ENCODE assay signal across 1 cellular context in genomic region chr3:49723631-49724551, GRCh38.
TF ChIP-seq lines count a peak whose summit lies in the region.

GMPPB (minus strand) TSS chr3:49723951; CDS start chr3:49723726, 225 bp downstream.

TF ChIP-seq in HepG2, 621 proteins besides CTCF, POLR2A, EP300 and RAD21 (continued from another document and continues in another):
- TF ChIP-seq, protein P1, sequence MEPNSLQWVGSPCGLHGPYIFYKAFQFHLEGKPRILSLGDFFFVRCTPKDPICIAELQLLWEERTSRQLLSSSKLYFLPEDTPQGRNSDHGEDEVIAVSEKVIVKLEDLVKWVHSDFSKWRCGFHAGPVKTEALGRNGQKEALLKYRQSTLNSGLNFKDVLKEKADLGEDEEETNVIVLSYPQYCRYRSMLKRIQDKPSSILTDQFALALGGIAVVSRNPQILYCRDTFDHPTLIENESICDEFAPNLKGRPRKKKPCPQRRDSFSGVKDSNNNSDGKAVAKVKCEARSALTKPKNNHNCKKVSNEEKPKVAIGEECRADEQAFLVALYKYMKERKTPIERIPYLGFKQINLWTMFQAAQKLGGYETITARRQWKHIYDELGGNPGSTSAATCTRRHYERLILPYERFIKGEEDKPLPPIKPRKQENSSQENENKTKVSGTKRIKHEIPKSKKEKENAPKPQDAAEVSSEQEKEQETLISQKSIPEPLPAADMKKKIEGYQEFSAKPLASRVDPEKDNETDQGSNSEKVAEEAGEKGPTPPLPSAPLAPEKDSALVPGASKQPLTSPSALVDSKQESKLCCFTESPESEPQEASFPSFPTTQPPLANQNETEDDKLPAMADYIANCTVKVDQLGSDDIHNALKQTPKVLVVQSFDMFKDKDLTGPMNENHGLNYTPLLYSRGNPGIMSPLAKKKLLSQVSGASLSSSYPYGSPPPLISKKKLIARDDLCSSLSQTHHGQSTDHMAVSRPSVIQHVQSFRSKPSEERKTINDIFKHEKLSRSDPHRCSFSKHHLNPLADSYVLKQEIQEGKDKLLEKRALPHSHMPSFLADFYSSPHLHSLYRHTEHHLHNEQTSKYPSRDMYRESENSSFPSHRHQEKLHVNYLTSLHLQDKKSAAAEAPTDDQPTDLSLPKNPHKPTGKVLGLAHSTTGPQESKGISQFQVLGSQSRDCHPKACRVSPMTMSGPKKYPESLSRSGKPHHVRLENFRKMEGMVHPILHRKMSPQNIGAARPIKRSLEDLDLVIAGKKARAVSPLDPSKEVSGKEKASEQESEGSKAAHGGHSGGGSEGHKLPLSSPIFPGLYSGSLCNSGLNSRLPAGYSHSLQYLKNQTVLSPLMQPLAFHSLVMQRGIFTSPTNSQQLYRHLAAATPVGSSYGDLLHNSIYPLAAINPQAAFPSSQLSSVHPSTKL (CRISPR knock-in tag; IDR thresholded peaks at IDR 0.05): peak; percentile 9; the same call in 1 of the 2 replicates
- TF ChIP-seq KDM5A (IDR thresholded peaks at IDR 0.05; ENCODE audit: borderline replicate concordance, low read length) (peak; percentile 84), ZNF674 (CRISPR knock-in tag; IDR thresholded peaks at IDR 0.05; ENCODE audit: low read depth) (no peak), ZNF546 (CRISPR knock-in tag; conservative IDR thresholded peaks at IDR 0.05) (peak; percentile 91), GLMP (CRISPR knock-in tag; IDR thresholded peaks at IDR 0.05; ENCODE audit: borderline replicate concordance) (no peak), JUNB (CRISPR knock-in tag; IDR thresholded peaks at IDR 0.05; ENCODE audit: borderline replicate concordance) (no peak), ZNF44 (CRISPR knock-in tag; IDR thresholded peaks at IDR 0.05) (no peak), PRPF4 (IDR thresholded peaks at IDR 0.05; ENCODE audit: low read depth, low read length, poor library complexity, severe bottlenecking) (no peak), USF2 (IDR thresholded peaks at IDR 0.05; ENCODE audit: low read depth, low read length) (no peak), USF2 (CRISPR knock-in tag; IDR thresholded peaks at IDR 0.05; ENCODE audit: borderline replicate concordance) (no peak), ZNF891 (CRISPR knock-in tag; IDR thresholded peaks at IDR 0.05) (peak; percentile 51; the same call in 1 of the 2 replicates), EEA1 (CRISPR knock-in tag; IDR thresholded peaks at IDR 0.05; ENCODE audit: borderline replicate concordance) (no peak; the same call in 1 of the 2 replicates), SATB2 (CRISPR knock-in tag; IDR thresholded peaks at IDR 0.05) (no peak), TAF15 (IDR thresholded peaks at IDR 0.05; ENCODE audit: low read depth, low read length, poor library complexity, severe bottlenecking) (no peak), TEAD3 (CRISPR knock-in tag; optimal IDR thresholded peaks at IDR 0.05; ENCODE audit: borderline replicate concordance) (no peak), ZBTB4 (CRISPR knock-in tag; IDR thresholded peaks at IDR 0.05; ENCODE audit: borderline replicate concordance) (0 out of 2 replicates have a peak, but pooled peaks have one; percentile 26), ARNT2 (CRISPR knock-in tag; IDR thresholded peaks at IDR 0.05; ENCODE audit: low read depth) (peak; percentile 87; the same call in 1 of the 2 replicates), CBFB (CRISPR knock-in tag; IDR thresholded peaks at IDR 0.05) (0 out of 2 replicates have a peak, but pooled peaks have one; percentile 57), MAFF (IDR thresholded peaks at IDR 0.05; ENCODE audit: low read depth, low read length) (no peak), NFE2L2 (IDR thresholded peaks at IDR 0.05; ENCODE audit: low read length) (no peak), ZEB1 (IDR thresholded peaks at IDR 0.05; ENCODE audit: insufficient replicate concordance, low read depth) (no peak), RBM39 (IDR thresholded peaks at IDR 0.05; ENCODE audit: low read depth, low read length, poor library complexity, severe bottlenecking) (no peak), SALL2 (CRISPR knock-in tag; IDR thresholded peaks at IDR 0.05) (no peak; the same call in none of the 2 replicates), ZNF777 (CRISPR knock-in tag; IDR thresholded peaks at IDR 0.05) (peak; percentile 41; the same call in 1 of the 2 replicates), CCAR2 (optimal IDR thresholded peaks at IDR 0.05; ENCODE audit: low read depth, low read length) (no peak), SMAD9 (CRISPR knock-in tag; IDR thresholded peaks at IDR 0.05) (no peak), ZNF501 (CRISPR knock-in tag; IDR thresholded peaks at IDR 0.05) (peak; percentile 78), ZFYVE20 (CRISPR knock-in tag; IDR thresholded peaks at IDR 0.05; ENCODE audit: borderline replicate concordance, low read depth) (no peak), SMAD3 (CRISPR knock-in tag; IDR thresholded peaks at IDR 0.05) (0 out of 2 replicates have a peak, but pooled peaks have one; percentile 28), NFE2L1 (CRISPR knock-in tag; IDR thresholded peaks at IDR 0.05; ENCODE audit: borderline replicate concordance) (0 out of 2 replicates have a peak, but pooled peaks have one; percentile 14), POLR2AphosphoS2 (IDR thresholded peaks at IDR 0.05; ENCODE audit: low read depth, low read length) (peak; percentile 52; the same call in 1 of the 2 replicates), ZNF281 (CRISPR knock-in tag; IDR thresholded peaks at IDR 0.05; ENCODE audit: borderline replicate concordance) (no peak), ZNF468 (CRISPR knock-in tag; IDR thresholded peaks at IDR 0.05) (peak; percentile 81; the same call in 1 of the 2 replicates)
- TF ChIP-seq, protein P2, sequence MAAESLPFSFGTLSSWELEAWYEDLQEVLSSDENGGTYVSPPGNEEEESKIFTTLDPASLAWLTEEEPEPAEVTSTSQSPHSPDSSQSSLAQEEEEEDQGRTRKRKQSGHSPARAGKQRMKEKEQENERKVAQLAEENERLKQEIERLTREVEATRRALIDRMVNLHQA (CRISPR knock-in tag; IDR thresholded peaks at IDR 0.05): no peak
- TF ChIP-seq, protein P3, sequence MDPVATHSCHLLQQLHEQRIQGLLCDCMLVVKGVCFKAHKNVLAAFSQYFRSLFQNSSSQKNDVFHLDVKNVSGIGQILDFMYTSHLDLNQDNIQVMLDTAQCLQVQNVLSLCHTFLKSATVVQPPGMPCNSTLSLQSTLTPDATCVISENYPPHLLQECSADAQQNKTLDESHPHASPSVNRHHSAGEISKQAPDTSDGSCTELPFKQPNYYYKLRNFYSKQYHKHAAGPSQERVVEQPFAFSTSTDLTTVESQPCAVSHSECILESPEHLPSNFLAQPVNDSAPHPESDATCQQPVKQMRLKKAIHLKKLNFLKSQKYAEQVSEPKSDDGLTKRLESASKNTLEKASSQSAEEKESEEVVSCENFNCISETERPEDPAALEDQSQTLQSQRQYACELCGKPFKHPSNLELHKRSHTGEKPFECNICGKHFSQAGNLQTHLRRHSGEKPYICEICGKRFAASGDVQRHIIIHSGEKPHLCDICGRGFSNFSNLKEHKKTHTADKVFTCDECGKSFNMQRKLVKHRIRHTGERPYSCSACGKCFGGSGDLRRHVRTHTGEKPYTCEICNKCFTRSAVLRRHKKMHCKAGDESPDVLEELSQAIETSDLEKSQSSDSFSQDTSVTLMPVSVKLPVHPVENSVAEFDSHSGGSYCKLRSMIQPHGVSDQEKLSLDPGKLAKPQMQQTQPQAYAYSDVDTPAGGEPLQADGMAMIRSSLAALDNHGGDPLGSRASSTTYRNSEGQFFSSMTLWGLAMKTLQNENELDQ (CRISPR knock-in tag; IDR thresholded peaks at IDR 0.05; ENCODE audit: borderline replicate concordance): no peak
- TF ChIP-seq, protein P4, sequence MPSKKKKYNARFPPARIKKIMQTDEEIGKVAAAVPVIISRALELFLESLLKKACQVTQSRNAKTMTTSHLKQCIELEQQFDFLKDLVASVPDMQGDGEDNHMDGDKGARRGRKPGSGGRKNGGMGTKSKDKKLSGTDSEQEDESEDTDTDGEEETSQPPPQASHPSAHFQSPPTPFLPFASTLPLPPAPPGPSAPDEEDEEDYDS (CRISPR knock-in tag; IDR thresholded peaks at IDR 0.05): peak; percentile 51
- TF ChIP-seq, protein P5, sequence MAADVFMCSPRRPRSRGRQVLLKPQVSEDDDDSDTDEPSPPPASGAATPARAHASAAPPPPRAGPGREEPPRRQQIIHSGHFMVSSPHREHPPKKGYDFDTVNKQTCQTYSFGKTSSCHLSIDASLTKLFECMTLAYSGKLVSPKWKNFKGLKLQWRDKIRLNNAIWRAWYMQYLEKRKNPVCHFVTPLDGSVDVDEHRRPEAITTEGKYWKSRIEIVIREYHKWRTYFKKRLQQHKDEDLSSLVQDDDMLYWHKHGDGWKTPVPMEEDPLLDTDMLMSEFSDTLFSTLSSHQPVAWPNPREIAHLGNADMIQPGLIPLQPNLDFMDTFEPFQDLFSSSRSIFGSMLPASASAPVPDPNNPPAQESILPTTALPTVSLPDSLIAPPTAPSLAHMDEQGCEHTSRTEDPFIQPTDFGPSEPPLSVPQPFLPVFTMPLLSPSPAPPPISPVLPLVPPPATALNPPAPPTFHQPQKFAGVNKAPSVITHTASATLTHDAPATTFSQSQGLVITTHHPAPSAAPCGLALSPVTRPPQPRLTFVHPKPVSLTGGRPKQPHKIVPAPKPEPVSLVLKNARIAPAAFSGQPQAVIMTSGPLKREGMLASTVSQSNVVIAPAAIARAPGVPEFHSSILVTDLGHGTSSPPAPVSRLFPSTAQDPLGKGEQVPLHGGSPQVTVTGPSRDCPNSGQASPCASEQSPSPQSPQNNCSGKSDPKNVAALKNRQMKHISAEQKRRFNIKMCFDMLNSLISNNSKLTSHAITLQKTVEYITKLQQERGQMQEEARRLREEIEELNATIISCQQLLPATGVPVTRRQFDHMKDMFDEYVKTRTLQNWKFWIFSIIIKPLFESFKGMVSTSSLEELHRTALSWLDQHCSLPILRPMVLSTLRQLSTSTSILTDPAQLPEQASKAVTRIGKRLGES (CRISPR knock-in tag; IDR thresholded peaks at IDR 0.05; ENCODE audit: borderline replicate concordance): no peak
- TF ChIP-seq, protein P6, sequence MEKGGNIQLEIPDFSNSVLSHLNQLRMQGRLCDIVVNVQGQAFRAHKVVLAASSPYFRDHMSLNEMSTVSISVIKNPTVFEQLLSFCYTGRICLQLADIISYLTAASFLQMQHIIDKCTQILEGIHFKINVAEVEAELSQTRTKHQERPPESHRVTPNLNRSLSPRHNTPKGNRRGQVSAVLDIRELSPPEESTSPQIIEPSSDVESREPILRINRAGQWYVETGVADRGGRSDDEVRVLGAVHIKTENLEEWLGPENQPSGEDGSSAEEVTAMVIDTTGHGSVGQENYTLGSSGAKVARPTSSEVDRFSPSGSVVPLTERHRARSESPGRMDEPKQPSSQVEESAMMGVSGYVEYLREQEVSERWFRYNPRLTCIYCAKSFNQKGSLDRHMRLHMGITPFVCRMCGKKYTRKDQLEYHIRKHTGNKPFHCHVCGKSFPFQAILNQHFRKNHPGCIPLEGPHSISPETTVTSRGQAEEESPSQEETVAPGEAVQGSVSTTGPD (CRISPR knock-in tag; IDR thresholded peaks at IDR 0.05): no peak
